In genomic region chr15:78323693-78324092, GRCh38 we compare ENCODE assay signal across 2 cellular contexts.
TF ChIP-seq lines count a peak whose summit lies in the region.

No MANE protein-coding gene starts in this region.

TF ChIP-seq in HepG2, 621 proteins besides CTCF, POLR2A, EP300 and RAD21:
- TF ChIP-seq KLF9 (CRISPR knock-in tag; IDR thresholded peaks at IDR 0.05; ENCODE audit: low read depth) (no peak), ZNF768 (CRISPR knock-in tag; IDR thresholded peaks at IDR 0.05) (peak; percentile 96), KLF15 (CRISPR knock-in tag; IDR thresholded peaks at IDR 0.05; ENCODE audit: borderline replicate concordance) (no peak)

TF ChIP-seq in endothelial cell of umbilical vein, 7 proteins besides CTCF, POLR2A, EP300 and RAD21:
- TF ChIP-seq FOS (IDR thresholded peaks at IDR 0.05; ENCODE audit: borderline replicate concordance, insufficient read depth, low read length) (no peak), MYC (IDR thresholded peaks at IDR 0.05; ENCODE audit: low read depth, low read length) (no peak), MAX (IDR thresholded peaks at IDR 0.05; ENCODE audit: insufficient read depth, insufficient read length) (no peak), EZH2 (IDR thresholded peaks at IDR 0.05; ENCODE audit: borderline replicate concordance, low read depth, low read length, severe bottlenecking) (no peak), POLR2AphosphoS5 (IDR thresholded peaks at IDR 0.05; ENCODE audit: insufficient read depth, low read depth, low read length) (no peak), JUN (IDR thresholded peaks at IDR 0.05; ENCODE audit: borderline replicate concordance, insufficient read depth, insufficient read length, low read depth) (no peak), GATA2 (IDR thresholded peaks at IDR 0.05; ENCODE audit: insufficient read depth, insufficient read length, low read depth, low read length) (no peak)
